Comparison of ENCODE assay signal across 21 cellular contexts in the genomic region with DNA sequence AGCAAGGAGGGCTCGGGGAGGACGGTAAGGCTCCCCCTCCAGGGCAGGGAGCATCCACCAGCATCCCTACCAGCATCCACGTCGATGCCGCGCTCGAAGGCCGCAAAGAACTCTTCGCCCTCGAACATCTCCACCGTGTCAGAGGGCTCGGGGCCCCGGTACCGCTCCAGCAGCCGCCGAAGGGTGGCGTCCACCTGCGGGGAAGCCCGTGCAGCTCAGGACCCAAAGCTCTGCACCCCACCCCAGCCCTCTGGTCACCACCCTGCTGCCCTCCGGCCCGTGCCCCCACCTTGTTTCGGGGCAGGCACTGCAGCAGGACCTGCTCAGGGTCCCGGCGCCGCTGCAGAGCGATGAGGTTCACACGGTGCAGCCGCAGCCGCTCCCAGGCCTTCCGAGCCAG. TPM values are rescaled to one million over a fixed set of nuclear protein-coding genes. Genes with fewer than 3 reads are reported as not detected.
"Had no signal": no experiment of that assay in that cellular context is flagged by ENCODE, and none has a peak within 500 bp of the region (broad histone marks: within the 10 kb centered on the region; RNA-seq: fewer than 3 reads in every experiment).

No MANE protein-coding gene starts in this region.

- H3K27ac ChIP-seq: HL-60, SJCRH30 had no signal

- H3K9me3 ChIP-seq: SJCRH30 had no signal

- H3K27me3 ChIP-seq: SJCRH30 had no signal

- H3K4me3 ChIP-seq: SJCRH30 had no signal

- DNase-seq: KBM-7, MV-4-11, NCI-H1092, NCI-H1436, NCI-H187, NCI-H2029, NCI-H2081 treated with DMSO at 0.1 percent for 48 hours, NCI-H2171, NCI-H226, NCI-H446, NCI-H510A, NCI-H524 treated with DMSO at 0.1 percent for 48 hours, NCI-H69, NCI-H774, PC-3, SHP77 treated with DMSO at 0.1 percent for 48 hours, SJCRH30 had no signal

- ATAC-seq: Panc1, PC-3, SK-N-SH treated with all-trans-retinoic acid at 6 μM for 48 hours had no signal

RNA-seq across cellular contexts. Expression of gene CEND1, which starts 10.6 kb away (rescaled TPM):
- total RNA-seq: MCF 10A, PC-3 had no signal
